22 cellular contexts compared by ENCODE assay signal in genomic region chr11:92892769-92893168, GRCh38.
"Had no signal": no experiment of that assay in that cellular context is flagged by ENCODE, and none has a peak within 500 bp of the region (broad histone marks: within the 10 kb centered on the region; RNA-seq: fewer than 3 reads in every experiment).

No MANE protein-coding gene starts in this region.

- H3K4me1 Mint-ChIP-seq: stimulated activated memory B cell treated with anti-CD40 and anti-IgM and Interleukin-4, amounts not matched to agents 10 μg/mL and 1 μg/mL and 100 μg/mL, for 72 hours had no signal

- H3K9me3 Mint-ChIP-seq: effector memory CD8-positive, alpha-beta T cell; naive thymus-derived CD4-positive, alpha-beta T cell; nephron; stimulated activated memory B cell treated with anti-CD40 and anti-IgM and Interleukin-4, amounts not matched to agents 10 μg/mL and 1 μg/mL and 100 μg/mL, for 72 hours; type B pancreatic cell had no signal

- DNase-seq: effector memory CD8-positive, alpha-beta T cell; left ventricle myocardium superior; lower lobe of right lung; mesenchymal stem cell; midbrain; naive thymus-derived CD4-positive, alpha-beta T cell; nucleus accumbens; ovary; posterior cingulate gyrus; psoas muscle; right cardiac atrium; sigmoid colon; spleen; stimulated activated CD4-positive, alpha-beta T cell treated with anti-CD3 and anti-CD28 coated beads, Interleukin-4, amount 100 ng/mL, for 4 hours; stimulated activated naive CD8-positive, alpha-beta T cell treated with anti-CD3 and anti-CD28 coated beads, Interleukin-15, Interleukin-2, amounts not matched to agents 100 U/mL and 50 U/mL, for 24 hours; substantia nigra; testis; tibial artery had no signal

- H3K36me3 Mint-ChIP-seq: naive thymus-derived CD4-positive, alpha-beta T cell; stimulated activated memory B cell treated with anti-CD40 and anti-IgM and Interleukin-4, amounts not matched to agents 10 μg/mL and 1 μg/mL and 100 μg/mL, for 72 hours had no signal

- H3K27ac ChIP-seq: coronary artery, lower lobe of right lung, ovary, psoas muscle, sigmoid colon, spleen, testis, tibial artery had no signal

- H3K27me3 Mint-ChIP-seq: effector memory CD8-positive, alpha-beta T cell; stimulated activated memory B cell treated with anti-CD40 and anti-IgM and Interleukin-4, amounts not matched to agents 10 μg/mL and 1 μg/mL and 100 μg/mL, for 72 hours had no signal

- H3K4me3 Mint-ChIP-seq: effector memory CD8-positive, alpha-beta T cell; naive thymus-derived CD4-positive, alpha-beta T cell; nephron; stimulated activated memory B cell treated with anti-CD40 and anti-IgM and Interleukin-4, amounts not matched to agents 10 μg/mL and 1 μg/mL and 100 μg/mL, for 72 hours; type B pancreatic cell had no signal

- H3K4me3 ChIP-seq: coronary artery, lower lobe of right lung, ovary, psoas muscle, sigmoid colon, spleen, testis, tibial artery had no signal

- H3K27ac Mint-ChIP-seq: effector memory CD8-positive, alpha-beta T cell; naive thymus-derived CD4-positive, alpha-beta T cell; nephron; stimulated activated memory B cell treated with anti-CD40 and anti-IgM and Interleukin-4, amounts not matched to agents 10 μg/mL and 1 μg/mL and 100 μg/mL, for 72 hours had no signal
